10 cellular contexts compared by ENCODE assay signal in the genomic region with DNA sequence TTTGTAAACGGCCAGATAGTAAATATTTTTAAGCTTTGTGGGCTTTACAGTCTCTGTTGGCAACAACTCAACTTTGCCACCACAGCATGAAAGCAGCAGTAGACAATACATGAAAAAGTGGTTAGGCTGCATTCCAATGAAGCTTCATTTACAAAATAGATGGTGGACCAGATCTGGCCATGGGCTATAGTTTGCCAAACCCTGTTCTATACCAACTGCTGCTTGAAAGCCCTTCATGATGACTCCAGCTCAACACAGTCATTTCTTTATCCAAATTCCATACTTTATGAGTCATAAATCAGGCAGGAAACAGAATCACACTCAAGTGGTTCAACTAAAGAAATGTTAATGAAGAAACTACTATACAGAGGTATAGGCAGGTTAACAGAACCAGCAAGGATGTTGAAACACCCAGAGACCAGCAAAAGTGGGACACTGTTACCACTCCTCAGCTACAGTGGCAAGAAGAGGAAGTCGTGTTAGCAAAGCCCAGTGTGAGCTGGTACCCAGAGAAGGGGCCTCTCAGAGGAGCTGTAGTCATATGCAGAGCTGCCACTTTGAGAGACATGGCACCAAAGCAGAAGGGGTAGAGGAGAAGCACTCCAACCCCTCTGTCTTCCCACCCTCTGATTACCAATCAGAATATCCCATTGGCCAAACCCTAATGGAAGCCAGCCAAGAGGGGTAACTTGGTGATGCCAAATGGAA.
DNase-seq lines count a peak whose midpoint lies in the region; ATAC-seq, FAIRE-seq and TF ChIP-seq lines count a peak whose summit lies in the region.
"Had no signal": no experiment of that assay in that cellular context is flagged by ENCODE, and none has a peak within 500 bp of the region (broad histone marks: within the 10 kb centered on the region; RNA-seq: fewer than 3 reads in every experiment).

No MANE protein-coding gene starts in this region.

- no peak for ATAC-seq in heart right ventricle
- ATAC-seq in left lung: no peak

- no peaks in the 10 kb centered on the region for H3K36me3 ChIP-seq in right atrium auricular region
- no peaks in the 10 kb centered on the region for H3K36me3 ChIP-seq in heart right ventricle
- no peaks in the 10 kb centered on the region for H3K36me3 ChIP-seq in H1 (ENCODE audit: control insufficient read depth in 2 of 4, insufficient read depth in 4 of 4, low read length in 3 of 4)
- no peaks in the 10 kb centered on the region for H3K36me3 ChIP-seq in left lung

- H3K27me3 ChIP-seq in right atrium auricular region (no peaks in the 10 kb centered on the region), heart right ventricle (peaks cover 0 to 12% (median 0%) of the 10 kb centered on the region in 7 donors), H1 (replicated peaks in 1 of 4; ENCODE audit: control insufficient read depth in 3 of 4, extremely low read depth in 1 of 4, insufficient read depth in 3 of 4, low read length in 3 of 4) (no peaks in the 10 kb centered on the region), left lung (peaks cover 0 to 5% of the 10 kb centered on the region in 2 donors)

- no peaks in the 10 kb centered on the region for H4K20me1 ChIP-seq in H1 (replicated peaks in 1 of 2; ENCODE audit: control insufficient read depth in 1 of 2, insufficient read depth in 2 of 2, low read length in 2 of 2)

- no peak overlapping the region for H3K9ac ChIP-seq in H1 (replicated peaks in 1 of 4; ENCODE audit: extremely low read depth in 1 of 4, low read depth in 3 of 4, low read length in 3 of 4)

- H2AFZ ChIP-seq in H1 (ENCODE audit: low read length): no peak overlapping the region

- H3K56ac ChIP-seq in H1 (replicated peaks; ENCODE audit: insufficient read length, low read depth, low read length): no peak overlapping the region

- H3K23ac ChIP-seq in H1 (ENCODE audit: insufficient read length): no peak overlapping the region

- DNase-seq in right atrium auricular region (ENCODE audit: low spot score) (peak; percentile 40), heart right ventricle (no peak), NOMO-1 treated with dmso at 0.1 percent for 144 hours (lab: John Stamatoyannopoulos, UW; ENCODE audit: unreplicated experiment) (peak; percentile 17), H1 (ENCODE audit: low read depth in 1 of 2, low spot score in 2 of 2) (no peak), urothelium cell line (ENCODE audit: low spot score) (peak; percentile 66), left lung (no peak), NCI-H1436 treated with DMSO at 0.1 percent for 48 hours (lab: John Stamatoyannopoulos, UW) (no peak), NCI-H2081 (lab: John Stamatoyannopoulos, UW) (no peak)
- DNase-seq: KG1 had no signal

- no peaks in the 10 kb centered on the region for H3K4me1 ChIP-seq in right atrium auricular region
- no peaks in the 10 kb centered on the region for H3K4me1 ChIP-seq in heart right ventricle
- H3K4me1 ChIP-seq in H1 (replicated peaks in 1 of 4; ENCODE audit: control insufficient read depth in 3 of 4, insufficient read depth in 4 of 4, low read length in 3 of 4): peaks cover 0 to 9% (median 1%) of the 10 kb centered on the region in 4 experiments; a peak in 2 of 7 replicates
- H3K4me1 ChIP-seq in left lung: no peaks in the 10 kb centered on the region

- CTCF ChIA-PET in H1 (lab: Charles Lee; ENCODE audit: partially characterized antibody): interaction anchor here (0.6 to 1.0 kb wide), 2 partner anchors 21 to 1083 kb away, joined by 3 read pairs; no protein-coding TSS in a partner anchor

- H3K14ac ChIP-seq in H1 (ENCODE audit: insufficient read length): no peak overlapping the region

- H3K27ac ChIP-seq in right atrium auricular region (no peak overlapping the region), heart right ventricle (no peak overlapping the region), H1 (ENCODE audit: low read depth, low read length) (no peak overlapping the region), left lung (no peak overlapping the region)

- POLR2A ChIA-PET in H1 (lab: Charles Lee; ENCODE audit: partially characterized antibody): no interaction called here

- FAIRE-seq in H1 (lab: Jason Lieb, UNC) (no peak), urothelium cell line (lab: Jason Lieb, UNC) (peak; percentile 68)
- FAIRE-seq: colon had no signal

- H2BK20ac ChIP-seq in H1 (ENCODE audit: low read length): peak overlapping the region; percentile 40; the same call in 1 of the 2 replicates

- no peak for TF ChIP-seq RAD21 in H1 (IDR thresholded peaks at IDR 0.05 in 1 of 2, conservative IDR thresholded peaks at IDR 0.05 in 1 of 2; ENCODE audit: low read depth in 2 of 2, low read length in 2 of 2)

- no peaks in the 10 kb centered on the region for H3K79me1 ChIP-seq in H1 (ENCODE audit: low read depth, low read length)

- no peak overlapping the region for H4K91ac ChIP-seq in H1 (replicated peaks; ENCODE audit: insufficient read length, low read length)

- no peak overlapping the region for H4K5ac ChIP-seq in H1 (ENCODE audit: insufficient read length, low read depth, low read length)

- no peaks in the 10 kb centered on the region for H3K79me2 ChIP-seq in H1 (ENCODE audit: control insufficient read depth in 1 of 2, insufficient read depth in 2 of 2, low read length in 2 of 2)

- H2BK120ac ChIP-seq in H1 (replicated peaks; ENCODE audit: low read depth, low read length): no peak overlapping the region

- TF ChIP-seq CTCF in right atrium auricular region (IDR thresholded peaks at IDR 0.05) (no peak), heart right ventricle (IDR thresholded peaks at IDR 0.05) (no peak), H1 (IDR thresholded peaks at IDR 0.05; ENCODE audit: control extremely low read depth in 1 of 3, insufficient read depth in 1 of 3, low read depth in 1 of 3, low read length in 3 of 3) (no peak), left lung (IDR thresholded peaks at IDR 0.05) (no peak)

- H3K23me2 ChIP-seq in H1 (ENCODE audit: low read depth, low read length): no peaks in the 10 kb centered on the region

- H3K4ac ChIP-seq in H1 (replicated peaks; ENCODE audit: insufficient read length, low read depth, low read length): no peak overlapping the region

- no peak overlapping the region for H2AK5ac ChIP-seq in H1 (ENCODE audit: low read depth, low read length)

- H3K9me3 ChIP-seq in right atrium auricular region: peaks cover 0 to 8% of the 10 kb centered on the region in 2 donors
- peaks cover 0 to 19% (median 3%) of the 10 kb centered on the region in 11 donors for H3K9me3 ChIP-seq in heart right ventricle
- peaks cover 0 to under 1% of the 10 kb centered on the region in 2 experiments; a peak in 1 of 4 replicates for H3K9me3 ChIP-seq in H1 (ENCODE audit: insufficient read depth in 2 of 2, low read depth in 1 of 2, low read length in 1 of 2)
- H3K9me3 ChIP-seq in left lung: peaks cover 0 to 10% of the 10 kb centered on the region in 2 donors

- intact Hi-C loops in heart right ventricle (cut with DNase I) (no loop called here), left lung (cut with DNase I) (no loop called here)

- H2BK15ac ChIP-seq in H1 (ENCODE audit: low read length): no peak overlapping the region

- H3K18ac ChIP-seq in H1 (ENCODE audit: extremely low read depth, low read length): no peak overlapping the region

- TF ChIP-seq POLR2A in H1 (IDR thresholded peaks at IDR 0.05; ENCODE audit: control extremely low read depth in 1 of 2, low read depth in 2 of 2, low read length in 2 of 2): no peak

- WGBS in heart right ventricle, 2 donors: 54 to 59% methylated on average over 2 of the region's 2 CpGs
- 81% methylated on average over 2 of the region's 2 CpGs; no CpG with 5 or more reads in 1 of the 2 experiments for WGBS in H1 (ENCODE audit: extremely low coverage in 1 of 2, insufficient coverage in 1 of 2, insufficient read length in 1 of 2, insufficient replicate concordance in 2 of 2, low coverage in 1 of 2, low lambda C conversion rate in 2 of 2, missing lambda C conversion rate in 1 of 2), 2 experiments

- H3K4me3 ChIP-seq in right atrium auricular region (no peak overlapping the region), heart right ventricle (no peak overlapping the region), H1 (ENCODE audit: extremely low read depth in 1 of 4, insufficient read depth in 2 of 4, low read depth in 3 of 4, low read length in 4 of 4) (peak overlapping the region in 1 of 4 experiments; percentile 0; a peak in 1 of 8 replicates), left lung (no peak overlapping the region)

- peak overlapping the region in 1 of 2 experiments; percentile 14; a peak in 1 of 4 replicates for H3K4me2 ChIP-seq in H1 (ENCODE audit: insufficient read depth in 1 of 2, low read depth in 2 of 2, low read length in 2 of 2)

- no peak for TF ChIP-seq EP300 in H1 (IDR thresholded peaks at IDR 0.05; ENCODE audit: borderline replicate concordance in 1 of 2, low read depth in 2 of 2, low read length in 2 of 2)

- H4K8ac ChIP-seq in H1 (ENCODE audit: extremely low read depth, insufficient read depth, low read length): no peak overlapping the region

- H2BK12ac ChIP-seq in H1 (ENCODE audit: low read depth, low read length): 0 out of 2 replicates have a peak overlapping the region, but pooled peaks have one; percentile 10

- H2BK5ac ChIP-seq in H1 (ENCODE audit: low read depth, low read length): no peak overlapping the region

TF ChIP-seq in H1, 55 proteins besides CTCF, POLR2A, EP300 and RAD21 (continues in another document):
- no peak for TF ChIP-seq SP2 (IDR thresholded peaks at IDR 0.05; ENCODE audit: low read length)
- TF ChIP-seq SP1 (IDR thresholded peaks at IDR 0.05; ENCODE audit: low read depth, low read length): 0 out of 2 replicates have a peak, but pooled peaks have one; percentile 20
- TF ChIP-seq GTF2F1 (IDR thresholded peaks at IDR 0.05; ENCODE audit: borderline replicate concordance, low read depth, low read length): no peak
- TF ChIP-seq TAF1 (IDR thresholded peaks at IDR 0.05; ENCODE audit: low read depth, low read length): no peak
- TF ChIP-seq CREB1 (IDR thresholded peaks at IDR 0.05): no peak
- TF ChIP-seq HDAC6 (IDR thresholded peaks at IDR 0.05; ENCODE audit: low read depth, low read length): no peak
- TF ChIP-seq TCF12 (IDR thresholded peaks at IDR 0.05; ENCODE audit: low read depth, low read length): no peak
- no peak for TF ChIP-seq RXRA (IDR thresholded peaks at IDR 0.05; ENCODE audit: insufficient read depth, low read depth, low read length)
- no peak for TF ChIP-seq SIN3A (conservative IDR thresholded peaks at IDR 0.05 in 1 of 2, IDR thresholded peaks at IDR 0.05 in 1 of 2; ENCODE audit: low read depth in 1 of 2, low read length in 2 of 2)
- TF ChIP-seq E2F6 (IDR thresholded peaks at IDR 0.05): no peak
- no peak for TF ChIP-seq MAFK (IDR thresholded peaks at IDR 0.05; ENCODE audit: low read depth, low read length)
- TF ChIP-seq KDM4A (IDR thresholded peaks at IDR 0.05; ENCODE audit: low read depth, low read length, severe bottlenecking): no peak
- no peak for TF ChIP-seq RBBP5 (IDR thresholded peaks at IDR 0.05; ENCODE audit: borderline replicate concordance, low read depth, low read length)

Comparison
In these comparisons a context has a peak if more than half of its experiments do, and no peak if none do; other contexts are left out.
1. DNase-seq: peak in right atrium auricular region (single experiment), NOMO-1 treated with dmso at 0.1 percent for 144 hours (single experiment) and urothelium cell line (single experiment); none in heart right ventricle (0 of 2), H1 (0 of 2), left lung (0 of 2), NCI-H1436 treated with DMSO at 0.1 percent for 48 hours (single experiment) and NCI-H2081 (0 of 2).